In genomic region chr2:85413592-85414421, GRCh38 we compare ENCODE assay signal across 1 cellular context.
TF ChIP-seq lines count a peak whose summit lies in the region.

No MANE protein-coding gene starts in this region.

TF ChIP-seq in K562, 482 proteins besides CTCF, POLR2A, EP300 and RAD21 (continued from another document and continues in another):
- TF ChIP-seq RREB1 (CRISPR knock-in tag; IDR thresholded peaks at IDR 0.05) (no peak), SUPT5H (IDR thresholded peaks at IDR 0.05) (peak; percentile 50; the same call in 1 of the 2 replicates), TAF7 (tag; IDR thresholded peaks at IDR 0.05) (no peak), RNF2 (IDR thresholded peaks at IDR 0.05) (no peak), ZKSCAN3 (CRISPR knock-in tag; IDR thresholded peaks at IDR 0.05) (no peak), RBM25 (IDR thresholded peaks at IDR 0.05; ENCODE audit: low read depth, low read length, severe bottlenecking) (no peak), CREM (IDR thresholded peaks at IDR 0.05; ENCODE audit: low read depth) (peak; percentile 27; the same call in 1 of the 2 replicates), ZNF584 (CRISPR knock-in tag; IDR thresholded peaks at IDR 0.05; ENCODE audit: low read depth) (no peak), ZNF77 (CRISPR knock-in tag; IDR thresholded peaks at IDR 0.05) (no peak), SAP30 (IDR thresholded peaks at IDR 0.05; ENCODE audit: borderline replicate concordance, insufficient read depth, low read depth, low read length, poor library complexity, severe bottlenecking) (no peak), BRD4 (IDR thresholded peaks at IDR 0.05) (no peak), CTBP1 (IDR thresholded peaks at IDR 0.05; ENCODE audit: borderline replicate concordance) (peak; percentile 24; the same call in 1 of the 2 replicates), CEBPZ (IDR thresholded peaks at IDR 0.05; ENCODE audit: borderline replicate concordance, low read depth, low read length) (no peak), SREBF1 (IDR thresholded peaks at IDR 0.05; ENCODE audit: borderline replicate concordance, low read depth, low read length) (no peak), DPF2 (IDR thresholded peaks at IDR 0.05) (peak; percentile 69), FIP1L1 (IDR thresholded peaks at IDR 0.05; ENCODE audit: low read depth, low read length, poor library complexity, severe bottlenecking) (no peak), CREB1 (IDR thresholded peaks at IDR 0.05) (peak; percentile 37; the same call in 1 of the 2 replicates), CREB1 (CRISPR knock-in tag; IDR thresholded peaks at IDR 0.05) (no peak), SNRNP70 (optimal IDR thresholded peaks at IDR 0.05; ENCODE audit: low read depth, low read length) (no peak), KAT7 (CRISPR knock-in tag; IDR thresholded peaks at IDR 0.05; ENCODE audit: borderline replicate concordance) (no peak), HOXB6 (CRISPR knock-in tag; IDR thresholded peaks at IDR 0.05; ENCODE audit: borderline replicate concordance) (no peak), MTF1 (CRISPR knock-in tag; IDR thresholded peaks at IDR 0.05; ENCODE audit: borderline replicate concordance) (no peak), RB1 (IDR thresholded peaks at IDR 0.05; ENCODE audit: low read depth) (peak; percentile 60; the same call in 1 of the 2 replicates), POLR2AphosphoS5 (IDR thresholded peaks at IDR 0.05; ENCODE audit: control insufficient read depth, insufficient read depth, low read depth, low read length) (no peak), ATF1 (CRISPR knock-in tag; IDR thresholded peaks at IDR 0.05) (no peak), ATF1 (tag; IDR thresholded peaks at IDR 0.05) (peak; percentile 29), ZNF354B (CRISPR knock-in tag; IDR thresholded peaks at IDR 0.05) (no peak), TAF9B (IDR thresholded peaks at IDR 0.05; ENCODE audit: partially characterized antibody) (no peak)
- TF ChIP-seq, protein P1, sequence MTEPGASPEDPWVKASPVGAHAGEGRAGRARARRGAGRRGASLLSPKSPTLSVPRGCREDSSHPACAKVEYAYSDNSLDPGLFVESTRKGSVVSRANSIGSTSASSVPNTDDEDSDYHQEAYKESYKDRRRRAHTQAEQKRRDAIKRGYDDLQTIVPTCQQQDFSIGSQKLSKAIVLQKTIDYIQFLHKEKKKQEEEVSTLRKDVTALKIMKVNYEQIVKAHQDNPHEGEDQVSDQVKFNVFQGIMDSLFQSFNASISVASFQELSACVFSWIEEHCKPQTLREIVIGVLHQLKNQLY (CRISPR knock-in tag; conservative IDR thresholded peaks at IDR 0.05) = no peak
- TF ChIP-seq, protein P2, sequence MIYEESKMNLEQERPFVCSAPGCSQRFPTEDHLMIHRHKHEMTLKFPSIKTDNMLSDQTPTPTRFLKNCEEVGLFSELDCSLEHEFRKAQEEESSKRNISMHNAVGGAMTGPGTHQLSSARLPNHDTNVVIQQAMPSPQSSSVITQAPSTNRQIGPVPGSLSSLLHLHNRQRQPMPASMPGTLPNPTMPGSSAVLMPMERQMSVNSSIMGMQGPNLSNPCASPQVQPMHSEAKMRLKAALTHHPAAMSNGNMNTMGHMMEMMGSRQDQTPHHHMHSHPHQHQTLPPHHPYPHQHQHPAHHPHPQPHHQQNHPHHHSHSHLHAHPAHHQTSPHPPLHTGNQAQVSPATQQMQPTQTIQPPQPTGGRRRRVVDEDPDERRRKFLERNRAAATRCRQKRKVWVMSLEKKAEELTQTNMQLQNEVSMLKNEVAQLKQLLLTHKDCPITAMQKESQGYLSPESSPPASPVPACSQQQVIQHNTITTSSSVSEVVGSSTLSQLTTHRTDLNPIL (CRISPR knock-in tag; IDR thresholded peaks at IDR 0.05) = no peak
- TF ChIP-seq, protein P3, sequence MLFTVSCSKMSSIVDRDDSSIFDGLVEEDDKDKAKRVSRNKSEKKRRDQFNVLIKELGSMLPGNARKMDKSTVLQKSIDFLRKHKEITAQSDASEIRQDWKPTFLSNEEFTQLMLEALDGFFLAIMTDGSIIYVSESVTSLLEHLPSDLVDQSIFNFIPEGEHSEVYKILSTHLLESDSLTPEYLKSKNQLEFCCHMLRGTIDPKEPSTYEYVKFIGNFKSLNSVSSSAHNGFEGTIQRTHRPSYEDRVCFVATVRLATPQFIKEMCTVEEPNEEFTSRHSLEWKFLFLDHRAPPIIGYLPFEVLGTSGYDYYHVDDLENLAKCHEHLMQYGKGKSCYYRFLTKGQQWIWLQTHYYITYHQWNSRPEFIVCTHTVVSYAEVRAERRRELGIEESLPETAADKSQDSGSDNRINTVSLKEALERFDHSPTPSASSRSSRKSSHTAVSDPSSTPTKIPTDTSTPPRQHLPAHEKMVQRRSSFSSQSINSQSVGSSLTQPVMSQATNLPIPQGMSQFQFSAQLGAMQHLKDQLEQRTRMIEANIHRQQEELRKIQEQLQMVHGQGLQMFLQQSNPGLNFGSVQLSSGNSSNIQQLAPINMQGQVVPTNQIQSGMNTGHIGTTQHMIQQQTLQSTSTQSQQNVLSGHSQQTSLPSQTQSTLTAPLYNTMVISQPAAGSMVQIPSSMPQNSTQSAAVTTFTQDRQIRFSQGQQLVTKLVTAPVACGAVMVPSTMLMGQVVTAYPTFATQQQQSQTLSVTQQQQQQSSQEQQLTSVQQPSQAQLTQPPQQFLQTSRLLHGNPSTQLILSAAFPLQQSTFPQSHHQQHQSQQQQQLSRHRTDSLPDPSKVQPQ (CRISPR knock-in tag; IDR thresholded peaks at IDR 0.05; ENCODE audit: borderline replicate concordance) = no peak
- TF ChIP-seq, protein P4, sequence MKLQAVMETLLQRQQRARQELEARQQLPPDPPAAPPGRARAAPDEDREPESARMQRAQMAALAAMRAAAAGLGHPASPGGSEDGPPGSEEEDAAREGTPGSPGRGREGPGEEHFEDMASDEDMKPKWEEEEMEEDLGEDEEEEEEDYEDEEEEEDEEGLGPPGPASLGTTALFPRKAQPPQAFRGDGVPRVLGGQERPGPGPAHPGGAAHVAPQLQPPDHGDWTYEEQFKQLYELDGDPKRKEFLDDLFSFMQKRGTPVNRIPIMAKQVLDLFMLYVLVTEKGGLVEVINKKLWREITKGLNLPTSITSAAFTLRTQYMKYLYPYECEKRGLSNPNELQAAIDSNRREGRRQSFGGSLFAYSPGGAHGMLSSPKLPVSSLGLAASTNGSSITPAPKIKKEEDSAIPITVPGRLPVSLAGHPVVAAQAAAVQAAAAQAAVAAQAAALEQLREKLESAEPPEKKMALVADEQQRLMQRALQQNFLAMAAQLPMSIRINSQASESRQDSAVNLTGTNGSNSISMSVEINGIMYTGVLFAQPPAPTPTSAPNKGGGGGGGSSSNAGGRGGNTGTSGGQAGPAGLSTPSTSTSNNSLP (IDR thresholded peaks at IDR 0.05; ENCODE audit: borderline replicate concordance, low read depth, low read length) = no peak
- TF ChIP-seq, protein P5, sequence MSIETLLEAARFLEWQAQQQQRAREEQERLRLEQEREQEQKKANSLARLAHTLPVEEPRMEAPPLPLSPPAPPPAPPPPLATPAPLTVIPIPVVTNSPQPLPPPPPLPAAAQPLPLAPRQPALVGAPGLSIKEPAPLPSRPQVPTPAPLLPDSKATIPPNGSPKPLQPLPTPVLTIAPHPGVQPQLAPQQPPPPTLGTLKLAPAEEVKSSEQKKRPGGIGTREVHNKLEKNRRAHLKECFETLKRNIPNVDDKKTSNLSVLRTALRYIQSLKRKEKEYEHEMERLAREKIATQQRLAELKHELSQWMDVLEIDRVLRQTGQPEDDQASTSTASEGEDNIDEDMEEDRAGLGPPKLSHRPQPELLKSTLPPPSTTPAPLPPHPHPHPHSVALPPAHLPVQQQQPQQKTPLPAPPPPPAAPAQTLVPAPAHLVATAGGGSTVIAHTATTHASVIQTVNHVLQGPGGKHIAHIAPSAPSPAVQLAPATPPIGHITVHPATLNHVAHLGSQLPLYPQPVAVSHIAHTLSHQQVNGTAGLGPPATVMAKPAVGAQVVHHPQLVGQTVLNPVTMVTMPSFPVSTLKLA (conservative IDR thresholded peaks at IDR 0.05) = peak in 1 of 2 experiments; percentile 30; a peak in 2 of 4 replicates
- TF ChIP-seq, protein P6, sequence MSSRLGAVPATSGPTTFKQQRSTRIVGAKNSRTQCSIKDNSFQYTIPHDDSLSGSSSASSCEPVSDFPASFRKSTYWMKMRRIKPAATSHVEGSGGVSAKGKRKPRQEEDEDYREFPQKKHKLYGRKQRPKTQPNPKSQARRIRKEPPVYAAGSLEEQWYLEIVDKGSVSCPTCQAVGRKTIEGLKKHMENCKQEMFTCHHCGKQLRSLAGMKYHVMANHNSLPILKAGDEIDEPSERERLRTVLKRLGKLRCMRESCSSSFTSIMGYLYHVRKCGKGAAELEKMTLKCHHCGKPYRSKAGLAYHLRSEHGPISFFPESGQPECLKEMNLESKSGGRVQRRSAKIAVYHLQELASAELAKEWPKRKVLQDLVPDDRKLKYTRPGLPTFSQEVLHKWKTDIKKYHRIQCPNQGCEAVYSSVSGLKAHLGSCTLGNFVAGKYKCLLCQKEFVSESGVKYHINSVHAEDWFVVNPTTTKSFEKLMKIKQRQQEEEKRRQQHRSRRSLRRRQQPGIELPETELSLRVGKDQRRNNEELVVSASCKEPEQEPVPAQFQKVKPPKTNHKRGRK (tag; IDR thresholded peaks at IDR 0.05) = no peak
- TF ChIP-seq, protein P7, sequence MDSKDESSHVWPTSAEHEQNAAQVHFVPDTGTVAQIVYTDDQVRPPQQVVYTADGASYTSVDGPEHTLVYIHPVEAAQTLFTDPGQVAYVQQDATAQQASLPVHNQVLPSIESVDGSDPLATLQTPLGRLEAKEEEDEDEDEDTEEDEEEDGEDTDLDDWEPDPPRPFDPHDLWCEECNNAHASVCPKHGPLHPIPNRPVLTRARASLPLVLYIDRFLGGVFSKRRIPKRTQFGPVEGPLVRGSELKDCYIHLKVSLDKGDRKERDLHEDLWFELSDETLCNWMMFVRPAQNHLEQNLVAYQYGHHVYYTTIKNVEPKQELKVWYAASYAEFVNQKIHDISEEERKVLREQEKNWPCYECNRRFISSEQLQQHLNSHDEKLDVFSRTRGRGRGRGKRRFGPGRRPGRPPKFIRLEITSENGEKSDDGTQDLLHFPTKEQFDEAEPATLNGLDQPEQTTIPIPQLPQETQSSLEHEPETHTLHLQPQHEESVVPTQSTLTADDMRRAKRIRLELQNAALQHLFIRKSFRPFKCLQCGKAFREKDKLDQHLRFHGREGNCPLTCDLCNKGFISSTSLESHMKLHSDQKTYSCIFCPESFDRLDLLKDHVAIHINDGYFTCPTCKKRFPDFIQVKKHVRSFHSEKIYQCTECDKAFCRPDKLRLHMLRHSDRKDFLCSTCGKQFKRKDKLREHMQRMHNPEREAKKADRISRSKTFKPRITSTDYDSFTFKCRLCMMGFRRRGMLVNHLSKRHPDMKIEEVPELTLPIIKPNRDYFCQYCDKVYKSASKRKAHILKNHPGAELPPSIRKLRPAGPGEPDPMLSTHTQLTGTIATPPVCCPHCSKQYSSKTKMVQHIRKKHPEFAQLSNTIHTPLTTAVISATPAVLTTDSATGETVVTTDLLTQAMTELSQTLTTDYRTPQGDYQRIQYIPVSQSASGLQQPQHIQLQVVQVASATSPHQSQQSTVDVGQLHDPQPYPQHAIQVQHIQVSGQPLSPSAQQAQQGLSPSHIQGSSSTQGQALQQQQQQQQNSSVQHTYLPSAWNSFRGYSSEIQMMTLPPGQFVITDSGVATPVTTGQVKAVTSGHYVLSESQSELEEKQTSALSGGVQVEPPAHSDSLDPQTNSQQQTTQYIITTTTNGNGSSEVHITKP (IDR thresholded peaks at IDR 0.05; ENCODE audit: partially characterized antibody) = peak; percentile 63
